In the genomic region with DNA sequence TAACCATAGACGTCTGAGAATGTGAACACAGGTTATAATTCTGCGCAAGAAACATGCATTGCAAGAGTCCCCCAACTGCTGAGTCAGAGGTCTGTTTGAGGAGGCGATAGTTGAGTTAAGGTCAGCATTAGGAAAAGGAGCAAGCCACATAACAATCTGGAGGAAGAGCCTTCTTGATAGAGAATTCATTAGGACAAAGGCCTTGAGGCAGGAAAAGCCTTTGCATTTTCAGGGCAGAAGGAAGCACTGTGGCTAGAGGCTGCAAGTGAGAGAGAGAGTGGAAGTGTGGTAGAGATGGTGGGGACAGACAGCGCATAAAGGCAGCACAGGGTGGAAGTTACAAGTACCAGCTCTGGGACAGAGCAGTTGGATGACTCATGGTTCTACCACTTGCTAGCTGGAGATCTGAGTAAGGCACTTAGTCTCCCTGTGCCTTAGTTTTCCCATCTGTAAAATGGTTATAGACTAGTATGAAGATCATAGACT, we compare ENCODE assay signal across 1 cellular context.
TF ChIP-seq lines count a peak whose summit lies in the region.

No MANE protein-coding gene starts in this region.

TF ChIP-seq in liver, 16 proteins besides CTCF, POLR2A, EP300 and RAD21 (continued from another document):
- TF ChIP-seq, protein P1, sequence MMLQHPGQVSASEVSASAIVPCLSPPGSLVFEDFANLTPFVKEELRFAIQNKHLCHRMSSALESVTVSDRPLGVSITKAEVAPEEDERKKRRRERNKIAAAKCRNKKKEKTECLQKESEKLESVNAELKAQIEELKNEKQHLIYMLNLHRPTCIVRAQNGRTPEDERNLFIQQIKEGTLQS (IDR thresholded peaks at IDR 0.05) = no peak
- TF ChIP-seq HNF4A (conservative IDR thresholded peaks at IDR 0.05) = no peak
- peak; percentile 16 for TF ChIP-seq SP1 (IDR thresholded peaks at IDR 0.05)
- TF ChIP-seq, protein P2, sequence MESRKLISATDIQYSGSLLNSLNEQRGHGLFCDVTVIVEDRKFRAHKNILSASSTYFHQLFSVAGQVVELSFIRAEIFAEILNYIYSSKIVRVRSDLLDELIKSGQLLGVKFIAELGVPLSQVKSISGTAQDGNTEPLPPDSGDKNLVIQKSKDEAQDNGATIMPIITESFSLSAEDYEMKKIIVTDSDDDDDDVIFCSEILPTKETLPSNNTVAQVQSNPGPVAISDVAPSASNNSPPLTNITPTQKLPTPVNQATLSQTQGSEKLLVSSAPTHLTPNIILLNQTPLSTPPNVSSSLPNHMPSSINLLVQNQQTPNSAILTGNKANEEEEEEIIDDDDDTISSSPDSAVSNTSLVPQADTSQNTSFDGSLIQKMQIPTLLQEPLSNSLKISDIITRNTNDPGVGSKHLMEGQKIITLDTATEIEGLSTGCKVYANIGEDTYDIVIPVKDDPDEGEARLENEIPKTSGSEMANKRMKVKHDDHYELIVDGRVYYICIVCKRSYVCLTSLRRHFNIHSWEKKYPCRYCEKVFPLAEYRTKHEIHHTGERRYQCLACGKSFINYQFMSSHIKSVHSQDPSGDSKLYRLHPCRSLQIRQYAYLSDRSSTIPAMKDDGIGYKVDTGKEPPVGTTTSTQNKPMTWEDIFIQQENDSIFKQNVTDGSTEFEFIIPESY (IDR thresholded peaks at IDR 0.05) = no peak
